In the genomic region with DNA sequence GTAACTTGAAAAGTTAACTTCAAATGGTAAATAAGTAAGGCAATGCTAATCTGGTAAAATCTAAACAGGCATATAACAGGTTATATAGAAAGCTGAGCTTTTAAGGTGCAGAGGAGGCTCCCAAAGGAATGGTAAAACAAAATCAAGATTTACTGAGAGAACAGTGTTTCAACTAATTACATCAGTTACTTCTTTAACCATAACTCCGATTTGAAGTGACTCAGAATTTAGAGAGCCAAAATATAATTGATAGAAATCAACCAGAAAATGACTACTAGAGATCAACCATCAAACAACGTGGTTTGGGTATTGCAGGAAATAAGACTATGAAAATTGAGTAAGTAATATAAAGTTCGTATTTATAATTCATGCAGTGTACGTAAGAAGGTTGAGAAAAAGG, we compare ENCODE assay signal across 18 cellular contexts. TPM values are rescaled to one million over a fixed set of nuclear protein-coding genes. Genes with fewer than 3 reads are reported as not detected.
DNase-seq lines count a peak whose midpoint lies in the region; ATAC-seq, FAIRE-seq and TF ChIP-seq lines count a peak whose summit lies in the region.
"Had no signal": no experiment of that assay in that cellular context is flagged by ENCODE, and none has a peak within 500 bp of the region (broad histone marks: within the 10 kb centered on the region; RNA-seq: fewer than 3 reads in every experiment).

No MANE protein-coding gene starts in this region.

- peaks cover 29% of the 10 kb centered on the region for H3K36me3 Mint-ChIP-seq in activated CD4-positive, alpha-beta T cell treated with anti-CD3 and anti-CD28 coated beads, Interleukin-2, amount 10 ng/mL, durations not matched to agents 24 days and 14 days (ENCODE audit: low read depth)

- H2AFZ ChIP-seq in OCI-LY1 (ENCODE audit: low read length) (no peak overlapping the region), GM12878 (ENCODE audit: control insufficient read depth, low read depth, low read length) (no peak overlapping the region)

- TF ChIP-seq CTCF in OCI-LY1 (IDR thresholded peaks at IDR 0.05; ENCODE audit: low read length) (no peak), GM12878 (IDR thresholded peaks at IDR 0.05 in 2 of 3, conservative IDR thresholded peaks at IDR 0.05 in 1 of 3; ENCODE audit: control insufficient read depth in 2 of 3, extremely low read depth in 1 of 3, insufficient read depth in 1 of 3, low read depth in 3 of 3, low read length in 3 of 3) (no peak), pancreas (IDR thresholded peaks at IDR 0.05) (no peak), tibial nerve (IDR thresholded peaks at IDR 0.05) (no peak)

- H3K4me2 ChIP-seq in OCI-LY1 (ENCODE audit: low read length) (peak overlapping the region; percentile 4; the same call in 1 of the 2 replicates), GM12878 (ENCODE audit: control insufficient read depth, insufficient read depth) (peak overlapping the region; percentile 52)

- no peaks in the 10 kb centered on the region for H3K27me3 Mint-ChIP-seq in activated CD4-positive, alpha-beta T cell treated with anti-CD3 and anti-CD28 coated beads, Interleukin-2, amount 10 ng/mL, durations not matched to agents 24 days and 14 days

- FAIRE-seq in GM12878 (lab: Jason Lieb, UNC) = no peak
- peak; percentile 43 for FAIRE-seq in pancreas (lab: Jason Lieb, UNC)
- no peak for FAIRE-seq in GM12891 (lab: Jason Lieb, UNC)
- FAIRE-seq: A204.1, endometrium, G401.6 had no signal

- peaks cover 97% of the 10 kb centered on the region for H3K79me2 ChIP-seq in OCI-LY1 (ENCODE audit: insufficient read depth, low read length)
- H3K79me2 ChIP-seq in GM12878 (ENCODE audit: control insufficient read depth, insufficient read depth, low read length) = peaks cover 93% of the 10 kb centered on the region

- 76% methylated on average over 4 of the region's 4 CpGs for WGBS in GM12878 (ENCODE audit: insufficient coverage, insufficient replicate concordance, low lambda C conversion rate, missing lambda C conversion rate)
- 76 to 82% methylated on average over 4 of the region's 4 CpGs for WGBS in pancreas, 2 donors
- 79 to 82% methylated on average over 4 of the region's 4 CpGs for WGBS in tibial nerve, 2 donors

- no peak for TF ChIP-seq RAD21 in GM12878 (IDR thresholded peaks at IDR 0.05; ENCODE audit: insufficient read depth, low read depth, low read length)

- no peak for ATAC-seq in GM12878
- no peak for ATAC-seq in pancreas
- ATAC-seq: gastroesophageal sphincter had no signal

- H4K20me1 ChIP-seq in OCI-LY1 (ENCODE audit: insufficient read depth, low read length) (peaks cover 22% of the 10 kb centered on the region), GM12878 (ENCODE audit: control insufficient read depth, insufficient read depth) (peaks cover 7% of the 10 kb centered on the region)

- TF ChIP-seq EP300 in GM12878 (IDR thresholded peaks at IDR 0.05; ENCODE audit: borderline replicate concordance in 1 of 2, control insufficient read depth in 1 of 2, low read depth in 2 of 2, low read length in 2 of 2) (no peak), tibial nerve (IDR thresholded peaks at IDR 0.05) (no peak)

- intact Hi-C loops in activated CD4-positive, alpha-beta T cell treated with anti-CD3 and anti-CD28 coated beads, Interleukin-2, amount 10 ng/mL, durations not matched to agents 24 days and 14 days (cut with micrococcal nuclease) = no loop called here
- intact Hi-C loops in GM12878 (cut with micrococcal nuclease; ENCODE audit: unreplicated experiment) = no loop called here
- intact Hi-C loops in pancreas (cut with DNase I) = no loop called here

- BruUV-seq in GM12878 (replicated peaks; lab: Mats Ljungman, UMichigan) = no TSS peak

- POLR2A ChIA-PET in GM12878 (lab: Charles Lee) = interaction anchor here (0.6 kb wide), 1 partner anchor 61 kb away, joined by 3 read pairs; no protein-coding TSS in a partner anchor

- in situ Hi-C loops in GM12878 (cut with MboI) = no loop called here

- H3K9me3 Mint-ChIP-seq in activated CD4-positive, alpha-beta T cell treated with anti-CD3 and anti-CD28 coated beads, Interleukin-2, amount 10 ng/mL, durations not matched to agents 24 days and 14 days = no peaks in the 10 kb centered on the region
- H3K9me3 Mint-ChIP-seq: nephron had no signal

- no peak for DNase-seq in activated CD4-positive, alpha-beta T cell treated with anti-CD3 and anti-CD28 coated beads, Interleukin-2, amount 10 ng/mL, durations not matched to agents 24 days and 14 days
- DNase-seq in activated CD4-positive, alpha-beta T cell treated with anti-CD3 and anti-CD28 coated beads, Interleukin-2, amount 50 U/mL, for 48 hours = no peak
- DNase-seq in GM12878 (ENCODE audit: low read depth, low spot score) (no peak), pancreas (no peak), GM12891 (ENCODE audit: insufficient read length, low spot score) (no peak), tibial nerve (ENCODE audit: low spot score in 2 of 2) (no peak)
- DNase-seq in effector CD4-positive, alpha-beta T cell = no peak
- DNase-seq: COR-L47, NCI-H187, NCI-H526 had no signal

- H3K4me3 ChIP-seq in OCI-LY1 (ENCODE audit: low read depth, low read length, poor library complexity, severe bottlenecking) = no peak overlapping the region
- H3K4me3 ChIP-seq in GM12878 = peak overlapping the region; percentile 15; the same call in 1 of the 2 replicates
- no peak overlapping the region for H3K4me3 ChIP-seq in pancreas
- no peak overlapping the region for H3K4me3 ChIP-seq in tibial nerve
- H3K4me3 ChIP-seq: cardiac muscle cell, gastroesophageal sphincter, suprapubic skin had no signal

- peak overlapping the region; percentile 59 for H3K4me3 Mint-ChIP-seq in activated CD4-positive, alpha-beta T cell treated with anti-CD3 and anti-CD28 coated beads, Interleukin-2, amount 10 ng/mL, durations not matched to agents 24 days and 14 days
- H3K4me3 Mint-ChIP-seq: nephron had no signal

- H3K27me3 ChIP-seq in OCI-LY1 (ENCODE audit: insufficient read depth, low read length) (no peaks in the 10 kb centered on the region), GM12878 (replicated peaks in 1 of 2; ENCODE audit: control insufficient read depth in 2 of 2, insufficient read depth in 2 of 2, low read length in 1 of 2) (no peaks in the 10 kb centered on the region), pancreas (no peaks in the 10 kb centered on the region), tibial nerve (no peaks in the 10 kb centered on the region)
- H3K27me3 ChIP-seq: cardiac muscle cell, gastroesophageal sphincter, suprapubic skin had no signal

- H3K36me3 ChIP-seq in OCI-LY1 (ENCODE audit: insufficient read depth, low read length) = peaks cover 22% of the 10 kb centered on the region
- H3K36me3 ChIP-seq in GM12878 (ENCODE audit: control insufficient read depth in 2 of 2, insufficient read depth in 2 of 2, low read length in 1 of 2) = peaks cover 0 to 3% of the 10 kb centered on the region in 2 experiments; a peak in 2 of 4 replicates
- H3K36me3 ChIP-seq in pancreas = no peaks in the 10 kb centered on the region
- H3K36me3 ChIP-seq in tibial nerve = peaks cover 0 to 8% (median 0%) of the 10 kb centered on the region in 3 donors
- H3K36me3 ChIP-seq: cardiac muscle cell had no signal

- no peak overlapping the region for H3K9ac ChIP-seq in OCI-LY1 (ENCODE audit: low read length)
- H3K9ac ChIP-seq in GM12878 (ENCODE audit: control insufficient read depth, insufficient read depth, low read length) = no peak overlapping the region

- RAD21 ChIA-PET in GM12878 (lab: Charles Lee; ENCODE audit: unreplicated experiment) = no interaction called here

- SMC1A ChIA-PET in GM12878 (lab: Charles Lee; ENCODE audit: uncharacterized antibody, unreplicated experiment) = interaction anchor here (0.8 kb wide), 1 partner anchor 29 kb away, joined by 3 read pairs; no protein-coding TSS in a partner anchor

- CTCF ChIA-PET in GM12878 (lab: Yijun Ruan, JAX) = interaction anchor here (2.4 to 7.0 kb wide), 3 partner anchors 12 to 58 kb away, joined by 12 to 35 read pairs (median 28); partner anchors contain the start of gene USO1

- H3K27ac Mint-ChIP-seq in activated CD4-positive, alpha-beta T cell treated with anti-CD3 and anti-CD28 coated beads, Interleukin-2, amount 10 ng/mL, durations not matched to agents 24 days and 14 days = no peak overlapping the region

- H3F3A ChIP-seq in OCI-LY1 (ENCODE audit: insufficient read depth, low read length) = no peaks in the 10 kb centered on the region

- no peak overlapping the region for H3K27ac ChIP-seq in OCI-LY1 (ENCODE audit: low read depth, low read length, poor library complexity, severe bottlenecking)
- no peak overlapping the region for H3K27ac ChIP-seq in GM12878 (ENCODE audit: control insufficient read depth, insufficient read depth)
- no peak overlapping the region for H3K27ac ChIP-seq in pancreas
- no peak overlapping the region for H3K27ac ChIP-seq in tibial nerve
- H3K27ac ChIP-seq: gastroesophageal sphincter, suprapubic skin had no signal

- TF ChIP-seq POLR2A in GM12878 (IDR thresholded peaks at IDR 0.05; ENCODE audit: low read depth, low read length) = no peak
- no peak for TF ChIP-seq POLR2A in GM12891 (IDR thresholded peaks at IDR 0.05; ENCODE audit: low read depth, low read length)
- no peak for TF ChIP-seq POLR2A in tibial nerve (IDR thresholded peaks at IDR 0.05)

- H3K9me3 ChIP-seq in OCI-LY1 (ENCODE audit: low read length) (no peaks in the 10 kb centered on the region), GM12878 (replicated peaks; ENCODE audit: control insufficient read depth, insufficient read depth, low read length) (no peaks in the 10 kb centered on the region), pancreas (no peaks in the 10 kb centered on the region), tibial nerve (no peaks in the 10 kb centered on the region)
- H3K9me3 ChIP-seq: gastroesophageal sphincter, suprapubic skin had no signal

- H3K4me1 ChIP-seq in OCI-LY1 (ENCODE audit: insufficient read depth, low read length, severe bottlenecking) (peaks cover 58% of the 10 kb centered on the region), GM12878 (ENCODE audit: control insufficient read depth, insufficient read depth, low read length) (no peaks in the 10 kb centered on the region; the same call in 1 of the 2 replicates), pancreas (peaks cover 0 to 17% (median 13%) of the 10 kb centered on the region in 3 donors), tibial nerve (peaks cover 0 to 40% (median 13%) of the 10 kb centered on the region in 4 donors)

- H3K4me1 Mint-ChIP-seq in activated CD4-positive, alpha-beta T cell treated with anti-CD3 and anti-CD28 coated beads, Interleukin-2, amount 10 ng/mL, durations not matched to agents 24 days and 14 days = peaks cover 63% of the 10 kb centered on the region

- H3K9me2 ChIP-seq in OCI-LY1 (ENCODE audit: low read depth, low read length) = no peaks in the 10 kb centered on the region

RNA-seq across cellular contexts. Expression of gene G3BP2, which starts 6.9 kb away (rescaled TPM):
- 135 and 146 TPM in 2 replicates for total RNA-seq in activated CD4-positive, alpha-beta T cell treated with anti-CD3 and anti-CD28 coated beads, Interleukin-2, amount 10 ng/mL, durations not matched to agents 24 days and 14 days
- 106 and 108 TPM in 2 replicates for total RNA-seq in GM12878 (2013; cell fraction: nucleolus; rRNA removed)
- total RNA-seq in GM12878 (2014; rRNA removed) = 107 and 123 TPM in 2 replicates
- total RNA-seq in GM12878 (2014; rRNA removed; fragmentation: Illumina TruSeq; extraction: Trizol) = 145 and 149 TPM in 2 replicates
- total RNA-seq in GM12878 (2021) = 160 and 167 TPM in 2 replicates
- polyA plus RNA-seq in GM12878 (2011; ENCODE audit: low read depth) = 56.2 TPM
- 112 and 166 TPM in 2 replicates for polyA plus RNA-seq in GM12878 (2011; rRNA removed)
- polyA plus RNA-seq in GM12878 (2011; cell fraction: cytosol; rRNA removed) = 39.6 and 49.1 TPM in 2 replicates
- polyA plus RNA-seq in GM12878 (2011; cell fraction: nucleus; rRNA removed) = 37.8 and 48.3 TPM in 2 replicates
- polyA plus RNA-seq in GM12878 (2012) = 69.8 and 79.6 TPM in 2 replicates
- polyA plus RNA-seq in GM12878 (2014; fragmentation: Illumina TruSeq; extraction: Trizol) = 176 and 211 TPM in 2 replicates
- 10 to 100 TPM; 22.2 to 27.9 TPM for polyA plus RNA-seq in GM12878 (2014; fragmentation: Nextera tagmentation; extraction: Ambion mirVana)
- polyA plus RNA-seq in GM12878 (2014; rRNA removed) = 81.8 and 97.1 TPM in 2 replicates
- 10 to 100 TPM; 62.7 to 67.7 TPM for polyA plus RNA-seq in GM12878 (2016; fragmentation: Nextera tagmentation; extraction: Ambion mirVana)
- 74.1 and 93.0 TPM in 2 replicates for polyA minus RNA-seq in GM12878 (2011; rRNA and poly(A)+ RNA removed)
- polyA minus RNA-seq in GM12878 (2011; cell fraction: cytosol; rRNA and poly(A)+ RNA removed) = 36.3 and 40.0 TPM in 2 replicates
- 26.8 and 45.4 TPM in 2 replicates for polyA minus RNA-seq in GM12878 (2011; cell fraction: nucleus; rRNA and poly(A)+ RNA removed)
- 10 to 100 TPM; 27.9 to 51.0 (median 42.4) TPM for total RNA-seq in pancreas
- polyA plus RNA-seq in pancreas = 10 to 100 TPM in 1 of 2 donors, 1 to 10 TPM in 1; 7.8 to 34.1 TPM
- 67.6 TPM for polyA plus RNA-seq in GM12891 (2012; ENCODE audit: low read depth, missing spikeins)
- total RNA-seq in tibial nerve = 10 to 100 TPM; 48.7 to 70.1 (median 56.6) TPM

RNA-seq across cellular contexts. Expression of gene CDKL2, which starts 36.0 kb away (rescaled TPM):
- 0.36 TPM in 1 of 2 replicates, not detected in the other for total RNA-seq in activated CD4-positive, alpha-beta T cell treated with anti-CD3 and anti-CD28 coated beads, Interleukin-2, amount 10 ng/mL, durations not matched to agents 24 days and 14 days
- total RNA-seq in GM12878 (2013; cell fraction: nucleolus; rRNA removed) = not detected in 2 replicates
- total RNA-seq in GM12878 (2014; rRNA removed) (0.06 TPM in 1 of 2 replicates, not detected in the other), GM12878 (2014; rRNA removed; fragmentation: Illumina TruSeq; extraction: Trizol) (not detected in 2 replicates), GM12878 (2021) (not detected in 2 replicates), pancreas (1 to 10 TPM in 1 of 6 donors, under 1 TPM in 5; 0.47 to 1.0 (median 0.70) TPM), tibial nerve (1 to 10 TPM in 1 of 4 donors, under 1 TPM in 2, not detected in 1; 0.21 to 2.9 (median 0.66) TPM)
- 0.08 TPM for polyA plus RNA-seq in GM12878 (2011; ENCODE audit: low read depth)
- polyA plus RNA-seq in GM12878 (2011; rRNA removed) (0.04 and 0.05 TPM in 2 replicates), GM12878 (2014; fragmentation: Illumina TruSeq; extraction: Trizol) (not detected in 2 replicates), GM12878 (2014; fragmentation: Nextera tagmentation; extraction: Ambion mirVana) (not detected), GM12878 (2014; rRNA removed) (not detected in 2 replicates), GM12878 (2016; fragmentation: Nextera tagmentation; extraction: Ambion mirVana) (under 1 TPM in 1 of 2 experiments, not detected in 1; 0.24 TPM), pancreas (under 1 TPM; 0.15 to 0.23 TPM)
- polyA plus RNA-seq in GM12878 (2011; cell fraction: cytosol; rRNA removed) = not detected in 2 replicates
- polyA plus RNA-seq in GM12878 (2011; cell fraction: nucleus; rRNA removed) = not detected in 2 replicates
- 0.11 and 0.16 TPM in 2 replicates for polyA plus RNA-seq in GM12878 (2012)
- polyA minus RNA-seq in GM12878 (2011; rRNA and poly(A)+ RNA removed) = not detected in 2 replicates
- not detected in 2 replicates for polyA minus RNA-seq in GM12878 (2011; cell fraction: cytosol; rRNA and poly(A)+ RNA removed)
- polyA minus RNA-seq in GM12878 (2011; cell fraction: nucleus; rRNA and poly(A)+ RNA removed) = not detected in 2 replicates
- polyA plus RNA-seq in GM12891 (2012; ENCODE audit: low read depth, missing spikeins) = 0.09 TPM

RNA-seq across cellular contexts. Expression of gene USO1, which starts 58.1 kb away (rescaled TPM):
- 42.8 and 44.0 TPM in 2 replicates for total RNA-seq in activated CD4-positive, alpha-beta T cell treated with anti-CD3 and anti-CD28 coated beads, Interleukin-2, amount 10 ng/mL, durations not matched to agents 24 days and 14 days
- 77.8 and 90.3 TPM in 2 replicates for total RNA-seq in GM12878 (2013; cell fraction: nucleolus; rRNA removed)
- total RNA-seq in GM12878 (2014; rRNA removed) (58.9 and 69.6 TPM in 2 replicates), GM12878 (2014; rRNA removed; fragmentation: Illumina TruSeq; extraction: Trizol) (78.9 and 79.7 TPM in 2 replicates), GM12878 (2021) (44.2 and 49.2 TPM in 2 replicates), pancreas (10 to 100 TPM; 40.1 to 58.2 (median 55.6) TPM), tibial nerve (10 to 100 TPM; 50.9 to 58.6 (median 55.8) TPM)
- 26.0 TPM for polyA plus RNA-seq in GM12878 (2011; ENCODE audit: low read depth)
- polyA plus RNA-seq in GM12878 (2011; rRNA removed) (64.5 and 102 TPM in 2 replicates), GM12878 (2014; fragmentation: Illumina TruSeq; extraction: Trizol) (69.0 and 85.5 TPM in 2 replicates), GM12878 (2014; fragmentation: Nextera tagmentation; extraction: Ambion mirVana) (10 to 100 TPM; 19.4 to 25.3 TPM), GM12878 (2014; rRNA removed) (36.4 and 42.3 TPM in 2 replicates), GM12878 (2016; fragmentation: Nextera tagmentation; extraction: Ambion mirVana) (10 to 100 TPM; 60.3 to 62.9 TPM), pancreas (10 to 100 TPM; 31.2 to 40.2 TPM)
- 23.5 and 27.0 TPM in 2 replicates for polyA plus RNA-seq in GM12878 (2011; cell fraction: cytosol; rRNA removed)
- 26.5 and 27.0 TPM in 2 replicates for polyA plus RNA-seq in GM12878 (2011; cell fraction: nucleus; rRNA removed)
- polyA plus RNA-seq in GM12878 (2012) = 38.0 and 55.9 TPM in 2 replicates
- polyA minus RNA-seq in GM12878 (2011; rRNA and poly(A)+ RNA removed) = 35.5 and 45.0 TPM in 2 replicates
- polyA minus RNA-seq in GM12878 (2011; cell fraction: cytosol; rRNA and poly(A)+ RNA removed) = 16.2 and 21.5 TPM in 2 replicates
- 13.9 and 20.7 TPM in 2 replicates for polyA minus RNA-seq in GM12878 (2011; cell fraction: nucleus; rRNA and poly(A)+ RNA removed)
- 36.6 TPM for polyA plus RNA-seq in GM12891 (2012; ENCODE audit: low read depth, missing spikeins)
